In the genomic region with DNA sequence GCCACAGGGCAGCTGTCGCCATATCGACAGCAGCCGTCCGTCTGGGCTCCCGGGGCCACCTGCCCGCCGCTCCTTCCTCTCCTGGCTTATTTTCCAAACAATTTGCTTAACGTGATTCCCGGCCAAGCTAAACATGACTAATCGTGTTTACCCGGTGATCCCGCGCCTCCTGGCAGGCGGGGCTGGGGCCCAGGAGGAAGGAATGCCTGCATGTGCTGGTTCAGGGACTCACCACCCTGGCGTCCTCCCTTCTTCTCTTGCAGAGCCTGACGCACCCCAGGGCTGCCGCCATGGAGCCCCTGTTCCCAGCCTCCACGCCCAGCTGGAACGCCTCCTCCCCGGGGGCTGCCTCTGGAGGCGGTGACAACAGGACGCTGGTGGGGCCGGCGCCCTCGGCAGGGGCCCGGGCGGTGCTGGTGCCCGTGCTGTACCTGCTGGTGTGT, we compare ENCODE assay signal across 1 cellular context.
TF ChIP-seq lines count a peak whose summit lies in the region.

No MANE protein-coding gene starts in this region.

TF ChIP-seq in HepG2, 621 proteins besides CTCF, POLR2A, EP300 and RAD21 (continued from another document and continues in another):
- TF ChIP-seq ZNF33B (CRISPR knock-in tag; IDR thresholded peaks at IDR 0.05) = no peak
- TF ChIP-seq, protein P1, sequence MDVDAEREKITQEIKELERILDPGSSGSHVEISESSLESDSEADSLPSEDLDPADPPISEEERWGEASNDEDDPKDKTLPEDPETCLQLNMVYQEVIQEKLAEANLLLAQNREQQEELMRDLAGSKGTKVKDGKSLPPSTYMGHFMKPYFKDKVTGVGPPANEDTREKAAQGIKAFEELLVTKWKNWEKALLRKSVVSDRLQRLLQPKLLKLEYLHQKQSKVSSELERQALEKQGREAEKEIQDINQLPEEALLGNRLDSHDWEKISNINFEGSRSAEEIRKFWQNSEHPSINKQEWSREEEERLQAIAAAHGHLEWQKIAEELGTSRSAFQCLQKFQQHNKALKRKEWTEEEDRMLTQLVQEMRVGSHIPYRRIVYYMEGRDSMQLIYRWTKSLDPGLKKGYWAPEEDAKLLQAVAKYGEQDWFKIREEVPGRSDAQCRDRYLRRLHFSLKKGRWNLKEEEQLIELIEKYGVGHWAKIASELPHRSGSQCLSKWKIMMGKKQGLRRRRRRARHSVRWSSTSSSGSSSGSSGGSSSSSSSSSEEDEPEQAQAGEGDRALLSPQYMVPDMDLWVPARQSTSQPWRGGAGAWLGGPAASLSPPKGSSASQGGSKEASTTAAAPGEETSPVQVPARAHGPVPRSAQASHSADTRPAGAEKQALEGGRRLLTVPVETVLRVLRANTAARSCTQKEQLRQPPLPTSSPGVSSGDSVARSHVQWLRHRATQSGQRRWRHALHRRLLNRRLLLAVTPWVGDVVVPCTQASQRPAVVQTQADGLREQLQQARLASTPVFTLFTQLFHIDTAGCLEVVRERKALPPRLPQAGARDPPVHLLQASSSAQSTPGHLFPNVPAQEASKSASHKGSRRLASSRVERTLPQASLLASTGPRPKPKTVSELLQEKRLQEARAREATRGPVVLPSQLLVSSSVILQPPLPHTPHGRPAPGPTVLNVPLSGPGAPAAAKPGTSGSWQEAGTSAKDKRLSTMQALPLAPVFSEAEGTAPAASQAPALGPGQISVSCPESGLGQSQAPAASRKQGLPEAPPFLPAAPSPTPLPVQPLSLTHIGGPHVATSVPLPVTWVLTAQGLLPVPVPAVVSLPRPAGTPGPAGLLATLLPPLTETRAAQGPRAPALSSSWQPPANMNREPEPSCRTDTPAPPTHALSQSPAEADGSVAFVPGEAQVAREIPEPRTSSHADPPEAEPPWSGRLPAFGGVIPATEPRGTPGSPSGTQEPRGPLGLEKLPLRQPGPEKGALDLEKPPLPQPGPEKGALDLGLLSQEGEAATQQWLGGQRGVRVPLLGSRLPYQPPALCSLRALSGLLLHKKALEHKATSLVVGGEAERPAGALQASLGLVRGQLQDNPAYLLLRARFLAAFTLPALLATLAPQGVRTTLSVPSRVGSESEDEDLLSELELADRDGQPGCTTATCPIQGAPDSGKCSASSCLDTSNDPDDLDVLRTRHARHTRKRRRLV (CRISPR knock-in tag; IDR thresholded peaks at IDR 0.05) = no peak
- no peak for TF ChIP-seq ZNF841 (CRISPR knock-in tag; IDR thresholded peaks at IDR 0.05; ENCODE audit: borderline replicate concordance)
- TF ChIP-seq PHF8 (CRISPR knock-in tag; IDR thresholded peaks at IDR 0.05) = peak; percentile 44; the same call in 1 of the 2 replicates
- TF ChIP-seq NCOA2 (CRISPR knock-in tag; IDR thresholded peaks at IDR 0.05) = peak; percentile 88
- TF ChIP-seq ZBTB1 (CRISPR knock-in tag; IDR thresholded peaks at IDR 0.05; ENCODE audit: borderline replicate concordance) = no peak
- TF ChIP-seq, protein P2, sequence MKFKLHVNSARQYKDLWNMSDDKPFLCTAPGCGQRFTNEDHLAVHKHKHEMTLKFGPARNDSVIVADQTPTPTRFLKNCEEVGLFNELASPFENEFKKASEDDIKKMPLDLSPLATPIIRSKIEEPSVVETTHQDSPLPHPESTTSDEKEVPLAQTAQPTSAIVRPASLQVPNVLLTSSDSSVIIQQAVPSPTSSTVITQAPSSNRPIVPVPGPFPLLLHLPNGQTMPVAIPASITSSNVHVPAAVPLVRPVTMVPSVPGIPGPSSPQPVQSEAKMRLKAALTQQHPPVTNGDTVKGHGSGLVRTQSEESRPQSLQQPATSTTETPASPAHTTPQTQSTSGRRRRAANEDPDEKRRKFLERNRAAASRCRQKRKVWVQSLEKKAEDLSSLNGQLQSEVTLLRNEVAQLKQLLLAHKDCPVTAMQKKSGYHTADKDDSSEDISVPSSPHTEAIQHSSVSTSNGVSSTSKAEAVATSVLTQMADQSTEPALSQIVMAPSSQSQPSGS (CRISPR knock-in tag; IDR thresholded peaks at IDR 0.05) = peak; percentile 88
- TF ChIP-seq, protein P3, sequence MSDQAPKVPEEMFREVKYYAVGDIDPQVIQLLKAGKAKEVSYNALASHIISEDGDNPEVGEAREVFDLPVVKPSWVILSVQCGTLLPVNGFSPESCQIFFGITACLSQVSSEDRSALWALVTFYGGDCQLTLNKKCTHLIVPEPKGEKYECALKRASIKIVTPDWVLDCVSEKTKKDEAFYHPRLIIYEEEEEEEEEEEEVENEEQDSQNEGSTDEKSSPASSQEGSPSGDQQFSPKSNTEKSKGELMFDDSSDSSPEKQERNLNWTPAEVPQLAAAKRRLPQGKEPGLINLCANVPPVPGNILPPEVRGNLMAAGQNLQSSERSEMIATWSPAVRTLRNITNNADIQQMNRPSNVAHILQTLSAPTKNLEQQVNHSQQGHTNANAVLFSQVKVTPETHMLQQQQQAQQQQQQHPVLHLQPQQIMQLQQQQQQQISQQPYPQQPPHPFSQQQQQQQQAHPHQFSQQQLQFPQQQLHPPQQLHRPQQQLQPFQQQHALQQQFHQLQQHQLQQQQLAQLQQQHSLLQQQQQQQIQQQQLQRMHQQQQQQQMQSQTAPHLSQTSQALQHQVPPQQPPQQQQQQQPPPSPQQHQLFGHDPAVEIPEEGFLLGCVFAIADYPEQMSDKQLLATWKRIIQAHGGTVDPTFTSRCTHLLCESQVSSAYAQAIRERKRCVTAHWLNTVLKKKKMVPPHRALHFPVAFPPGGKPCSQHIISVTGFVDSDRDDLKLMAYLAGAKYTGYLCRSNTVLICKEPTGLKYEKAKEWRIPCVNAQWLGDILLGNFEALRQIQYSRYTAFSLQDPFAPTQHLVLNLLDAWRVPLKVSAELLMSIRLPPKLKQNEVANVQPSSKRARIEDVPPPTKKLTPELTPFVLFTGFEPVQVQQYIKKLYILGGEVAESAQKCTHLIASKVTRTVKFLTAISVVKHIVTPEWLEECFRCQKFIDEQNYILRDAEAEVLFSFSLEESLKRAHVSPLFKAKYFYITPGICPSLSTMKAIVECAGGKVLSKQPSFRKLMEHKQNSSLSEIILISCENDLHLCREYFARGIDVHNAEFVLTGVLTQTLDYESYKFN (CRISPR knock-in tag; conservative IDR thresholded peaks at IDR 0.05) = peak; percentile 85
- TF ChIP-seq FOSL1 (CRISPR knock-in tag; IDR thresholded peaks at IDR 0.05; ENCODE audit: borderline replicate concordance) = peak; percentile 92
- no peak for TF ChIP-seq MTF1 (CRISPR knock-in tag; IDR thresholded peaks at IDR 0.05)
- peak; percentile 78 for TF ChIP-seq NR2F6 (IDR thresholded peaks at IDR 0.05)
- TF ChIP-seq NR2F6 (CRISPR knock-in tag; IDR thresholded peaks at IDR 0.05) = peak; percentile 90
- no peak for TF ChIP-seq MLLT10 (CRISPR knock-in tag; IDR thresholded peaks at IDR 0.05)
- peak; percentile 94 for TF ChIP-seq JUND (CRISPR knock-in tag; IDR thresholded peaks at IDR 0.05)
- TF ChIP-seq, protein P4, sequence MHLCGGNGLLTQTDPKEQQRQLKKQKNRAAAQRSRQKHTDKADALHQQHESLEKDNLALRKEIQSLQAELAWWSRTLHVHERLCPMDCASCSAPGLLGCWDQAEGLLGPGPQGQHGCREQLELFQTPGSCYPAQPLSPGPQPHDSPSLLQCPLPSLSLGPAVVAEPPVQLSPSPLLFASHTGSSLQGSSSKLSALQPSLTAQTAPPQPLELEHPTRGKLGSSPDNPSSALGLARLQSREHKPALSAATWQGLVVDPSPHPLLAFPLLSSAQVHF (CRISPR knock-in tag; IDR thresholded peaks at IDR 0.05) = peak; percentile 49; the same call in 1 of the 2 replicates
- peak; percentile 56 for TF ChIP-seq ZNF124 (CRISPR knock-in tag; IDR thresholded peaks at IDR 0.05)
- TF ChIP-seq, protein P5, sequence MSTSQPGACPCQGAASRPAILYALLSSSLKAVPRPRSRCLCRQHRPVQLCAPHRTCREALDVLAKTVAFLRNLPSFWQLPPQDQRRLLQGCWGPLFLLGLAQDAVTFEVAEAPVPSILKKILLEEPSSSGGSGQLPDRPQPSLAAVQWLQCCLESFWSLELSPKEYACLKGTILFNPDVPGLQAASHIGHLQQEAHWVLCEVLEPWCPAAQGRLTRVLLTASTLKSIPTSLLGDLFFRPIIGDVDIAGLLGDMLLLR (CRISPR knock-in tag; IDR thresholded peaks at IDR 0.05) = no peak
- no peak for TF ChIP-seq CEBPB (IDR thresholded peaks at IDR 0.05; ENCODE audit: borderline replicate concordance, low read depth, low read length)
- peak; percentile 95 for TF ChIP-seq FOXO1 (CRISPR knock-in tag; IDR thresholded peaks at IDR 0.05)
- no peak for TF ChIP-seq NPAS2 (CRISPR knock-in tag; IDR thresholded peaks at IDR 0.05; ENCODE audit: borderline replicate concordance)
- peak; percentile 81 for TF ChIP-seq ARNT2 (CRISPR knock-in tag; IDR thresholded peaks at IDR 0.05; ENCODE audit: low read depth)
- TF ChIP-seq ZNF772 (CRISPR knock-in tag; IDR thresholded peaks at IDR 0.05) = peak; percentile 88
- no peak for TF ChIP-seq AHR (CRISPR knock-in tag; IDR thresholded peaks at IDR 0.05)
- peak; percentile 96 for TF ChIP-seq MIER3 (CRISPR knock-in tag; IDR thresholded peaks at IDR 0.05; ENCODE audit: borderline replicate concordance)
- TF ChIP-seq HDAC2 (CRISPR knock-in tag; IDR thresholded peaks at IDR 0.05) = peak; percentile 91
- TF ChIP-seq, protein P6, sequence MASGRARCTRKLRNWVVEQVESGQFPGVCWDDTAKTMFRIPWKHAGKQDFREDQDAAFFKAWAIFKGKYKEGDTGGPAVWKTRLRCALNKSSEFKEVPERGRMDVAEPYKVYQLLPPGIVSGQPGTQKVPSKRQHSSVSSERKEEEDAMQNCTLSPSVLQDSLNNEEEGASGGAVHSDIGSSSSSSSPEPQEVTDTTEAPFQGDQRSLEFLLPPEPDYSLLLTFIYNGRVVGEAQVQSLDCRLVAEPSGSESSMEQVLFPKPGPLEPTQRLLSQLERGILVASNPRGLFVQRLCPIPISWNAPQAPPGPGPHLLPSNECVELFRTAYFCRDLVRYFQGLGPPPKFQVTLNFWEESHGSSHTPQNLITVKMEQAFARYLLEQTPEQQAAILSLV (CRISPR knock-in tag; IDR thresholded peaks at IDR 0.05; ENCODE audit: borderline replicate concordance) = no peak; the same call in 1 of the 2 replicates
- peak; percentile 79; the same call in 1 of the 2 replicates for TF ChIP-seq SPEN (CRISPR knock-in tag; IDR thresholded peaks at IDR 0.05; ENCODE audit: low read depth)
- TF ChIP-seq ZNF766 (CRISPR knock-in tag; IDR thresholded peaks at IDR 0.05; ENCODE audit: borderline replicate concordance) = peak; percentile 65; the same call in 1 of the 2 replicates
- no peak for TF ChIP-seq ISX (CRISPR knock-in tag; conservative IDR thresholded peaks at IDR 0.05)
- TF ChIP-seq ZNF264 (CRISPR knock-in tag; IDR thresholded peaks at IDR 0.05) = no peak
- TF ChIP-seq ZNF720 (CRISPR knock-in tag; IDR thresholded peaks at IDR 0.05) = no peak
- no peak for TF ChIP-seq WIZ (CRISPR knock-in tag; IDR thresholded peaks at IDR 0.05)
- TF ChIP-seq, protein P7, sequence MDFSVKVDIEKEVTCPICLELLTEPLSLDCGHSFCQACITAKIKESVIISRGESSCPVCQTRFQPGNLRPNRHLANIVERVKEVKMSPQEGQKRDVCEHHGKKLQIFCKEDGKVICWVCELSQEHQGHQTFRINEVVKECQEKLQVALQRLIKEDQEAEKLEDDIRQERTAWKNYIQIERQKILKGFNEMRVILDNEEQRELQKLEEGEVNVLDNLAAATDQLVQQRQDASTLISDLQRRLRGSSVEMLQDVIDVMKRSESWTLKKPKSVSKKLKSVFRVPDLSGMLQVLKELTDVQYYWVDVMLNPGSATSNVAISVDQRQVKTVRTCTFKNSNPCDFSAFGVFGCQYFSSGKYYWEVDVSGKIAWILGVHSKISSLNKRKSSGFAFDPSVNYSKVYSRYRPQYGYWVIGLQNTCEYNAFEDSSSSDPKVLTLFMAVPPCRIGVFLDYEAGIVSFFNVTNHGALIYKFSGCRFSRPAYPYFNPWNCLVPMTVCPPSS (IDR thresholded peaks at IDR 0.05) = no peak
- TF ChIP-seq, protein P8, sequence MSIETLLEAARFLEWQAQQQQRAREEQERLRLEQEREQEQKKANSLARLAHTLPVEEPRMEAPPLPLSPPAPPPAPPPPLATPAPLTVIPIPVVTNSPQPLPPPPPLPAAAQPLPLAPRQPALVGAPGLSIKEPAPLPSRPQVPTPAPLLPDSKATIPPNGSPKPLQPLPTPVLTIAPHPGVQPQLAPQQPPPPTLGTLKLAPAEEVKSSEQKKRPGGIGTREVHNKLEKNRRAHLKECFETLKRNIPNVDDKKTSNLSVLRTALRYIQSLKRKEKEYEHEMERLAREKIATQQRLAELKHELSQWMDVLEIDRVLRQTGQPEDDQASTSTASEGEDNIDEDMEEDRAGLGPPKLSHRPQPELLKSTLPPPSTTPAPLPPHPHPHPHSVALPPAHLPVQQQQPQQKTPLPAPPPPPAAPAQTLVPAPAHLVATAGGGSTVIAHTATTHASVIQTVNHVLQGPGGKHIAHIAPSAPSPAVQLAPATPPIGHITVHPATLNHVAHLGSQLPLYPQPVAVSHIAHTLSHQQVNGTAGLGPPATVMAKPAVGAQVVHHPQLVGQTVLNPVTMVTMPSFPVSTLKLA (IDR thresholded peaks at IDR 0.05) = peak; percentile 43
- TF ChIP-seq, protein P9, sequence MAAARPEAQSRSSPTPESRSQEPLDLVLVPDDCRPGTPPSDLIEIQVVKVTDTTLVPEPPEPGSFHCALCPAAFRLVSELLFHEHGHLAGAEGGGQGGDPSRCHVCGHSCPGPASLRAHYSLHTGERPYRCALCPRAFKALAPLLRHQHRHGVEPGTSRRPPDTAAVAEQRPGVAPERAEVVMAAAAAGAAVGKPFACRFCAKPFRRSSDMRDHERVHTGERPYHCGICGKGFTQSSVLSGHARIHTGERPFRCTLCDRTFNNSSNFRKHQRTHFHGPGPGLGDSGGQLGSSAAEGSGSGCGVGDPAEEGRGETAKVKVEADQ (CRISPR knock-in tag; IDR thresholded peaks at IDR 0.05; ENCODE audit: borderline replicate concordance) = no peak
- TF ChIP-seq ELF1 (CRISPR knock-in tag; IDR thresholded peaks at IDR 0.05) = peak; percentile 55
- TF ChIP-seq KDM1A (CRISPR knock-in tag; IDR thresholded peaks at IDR 0.05) = no peak
- TF ChIP-seq ATRX (CRISPR knock-in tag; IDR thresholded peaks at IDR 0.05; ENCODE audit: borderline replicate concordance) = no peak
- TF ChIP-seq NONO (IDR thresholded peaks at IDR 0.05) = no peak
- peak; percentile 56 for TF ChIP-seq NONO (CRISPR knock-in tag; conservative IDR thresholded peaks at IDR 0.05)
- TF ChIP-seq SETDB1 (CRISPR knock-in tag; IDR thresholded peaks at IDR 0.05; ENCODE audit: borderline replicate concordance) = no peak
- TF ChIP-seq GZF1 (CRISPR knock-in tag; IDR thresholded peaks at IDR 0.05) = peak; percentile 96
- peak; percentile 48; the same call in 1 of the 2 replicates for TF ChIP-seq SOX13 (IDR thresholded peaks at IDR 0.05)
- TF ChIP-seq SOX13 (CRISPR knock-in tag; conservative IDR thresholded peaks at IDR 0.05 in 1 of 2, IDR thresholded peaks at IDR 0.05 in 1 of 2) = peak in 1 of 2 experiments; percentile 86; a peak in 2 of 4 replicates
- TF ChIP-seq, protein P10, sequence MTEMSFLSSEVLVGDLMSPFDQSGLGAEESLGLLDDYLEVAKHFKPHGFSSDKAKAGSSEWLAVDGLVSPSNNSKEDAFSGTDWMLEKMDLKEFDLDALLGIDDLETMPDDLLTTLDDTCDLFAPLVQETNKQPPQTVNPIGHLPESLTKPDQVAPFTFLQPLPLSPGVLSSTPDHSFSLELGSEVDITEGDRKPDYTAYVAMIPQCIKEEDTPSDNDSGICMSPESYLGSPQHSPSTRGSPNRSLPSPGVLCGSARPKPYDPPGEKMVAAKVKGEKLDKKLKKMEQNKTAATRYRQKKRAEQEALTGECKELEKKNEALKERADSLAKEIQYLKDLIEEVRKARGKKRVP (CRISPR knock-in tag; IDR thresholded peaks at IDR 0.05) = peak in 1 of 2 experiments; percentile 66; a peak in 2 of 4 replicates
- peak; percentile 74; the same call in 1 of the 2 replicates for TF ChIP-seq ZNF253 (CRISPR knock-in tag; IDR thresholded peaks at IDR 0.05; ENCODE audit: borderline replicate concordance)
- TF ChIP-seq, protein P11, sequence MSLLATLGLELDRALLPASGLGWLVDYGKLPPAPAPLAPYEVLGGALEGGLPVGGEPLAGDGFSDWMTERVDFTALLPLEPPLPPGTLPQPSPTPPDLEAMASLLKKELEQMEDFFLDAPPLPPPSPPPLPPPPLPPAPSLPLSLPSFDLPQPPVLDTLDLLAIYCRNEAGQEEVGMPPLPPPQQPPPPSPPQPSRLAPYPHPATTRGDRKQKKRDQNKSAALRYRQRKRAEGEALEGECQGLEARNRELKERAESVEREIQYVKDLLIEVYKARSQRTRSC (CRISPR knock-in tag; IDR thresholded peaks at IDR 0.05; ENCODE audit: low read depth) = no peak
